In the genomic region with DNA sequence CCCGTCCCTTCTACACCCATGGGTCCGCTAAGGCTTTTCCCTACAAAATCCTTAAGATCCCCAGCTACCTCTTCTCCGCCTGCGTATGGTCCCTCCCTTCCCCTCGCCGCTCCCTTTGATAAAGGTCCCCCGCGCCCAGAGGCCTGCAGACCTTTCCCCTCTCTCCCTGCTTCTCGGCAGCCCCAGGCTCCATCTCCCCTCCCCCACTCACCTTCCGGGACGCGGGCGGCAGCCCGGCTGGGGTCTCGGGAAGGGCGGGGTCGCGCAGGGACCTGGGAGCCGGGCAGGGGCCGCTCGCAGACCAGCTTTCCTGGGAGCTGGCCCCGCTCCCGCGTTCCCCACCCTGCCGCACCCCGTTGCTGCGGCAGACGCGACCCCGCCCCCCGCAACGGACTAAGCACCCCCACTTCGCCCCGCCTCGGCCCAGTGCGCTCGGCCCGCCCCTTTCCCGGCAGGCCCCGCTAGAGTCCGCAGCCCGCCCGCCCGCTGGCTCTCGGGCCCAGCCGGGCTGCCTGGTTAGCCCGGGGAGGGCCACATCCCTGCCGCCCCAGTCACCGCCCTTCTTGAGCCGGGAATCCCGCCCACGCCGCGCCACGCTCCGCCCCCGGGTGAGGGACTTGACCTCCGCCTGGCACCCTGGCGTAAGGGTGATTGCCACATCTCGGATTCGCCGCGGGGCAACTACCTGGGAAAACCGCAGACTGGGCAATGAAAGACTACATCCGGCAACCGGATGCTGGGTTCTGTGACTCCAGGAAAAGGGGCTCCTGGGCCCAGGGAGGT, we compare ENCODE assay signal across 8 cellular contexts. TPM values are rescaled to one million over a fixed set of nuclear protein-coding genes. Genes with fewer than 3 reads are reported as not detected.
DNase-seq lines count a peak whose midpoint lies in the region; ATAC-seq and TF ChIP-seq lines count a peak whose summit lies in the region.

A gene with protein sequence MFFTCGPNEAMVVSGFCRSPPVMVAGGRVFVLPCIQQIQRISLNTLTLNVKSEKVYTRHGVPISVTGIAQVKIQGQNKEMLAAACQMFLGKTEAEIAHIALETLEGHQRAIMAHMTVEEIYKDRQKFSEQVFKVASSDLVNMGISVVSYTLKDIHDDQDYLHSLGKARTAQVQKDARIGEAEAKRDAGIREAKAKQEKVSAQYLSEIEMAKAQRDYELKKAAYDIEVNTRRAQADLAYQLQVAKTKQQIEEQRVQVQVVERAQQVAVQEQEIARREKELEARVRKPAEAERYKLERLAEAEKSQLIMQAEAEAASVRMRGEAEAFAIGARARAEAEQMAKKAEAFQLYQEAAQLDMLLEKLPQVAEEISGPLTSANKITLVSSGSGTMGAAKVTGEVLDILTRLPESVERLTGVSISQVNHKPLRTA (minus strand): TSS at position 372 of the 783 bp plus-strand sequence. CDS start 498 bp downstream, outside the sequence.

- H3K9me3 ChIP-seq in naive thymus-derived CD4-positive, alpha-beta T cell (ENCODE audit: control insufficient read depth in 2 of 3, low read length in 3 of 3), result no peaks in the 10 kb centered on the region

- peaks cover 7 to 56% (median 8%) of the 10 kb centered on the region in 5 donors for H3K36me3 Mint-ChIP-seq in naive thymus-derived CD4-positive, alpha-beta T cell
- H3K36me3 Mint-ChIP-seq in stimulated activated memory B cell treated with anti-CD40 and anti-IgM and Interleukin-4, amounts not matched to agents 10 μg/mL and 1 μg/mL and 100 μg/mL, for 72 hours, result peaks cover 30% of the 10 kb centered on the region

- peak; percentile 60 for ATAC-seq in GM21576 (IDR thresholded peaks at IDR 0.05; ENCODE audit: unreplicated experiment)
- ATAC-seq in naive thymus-derived CD4-positive, alpha-beta T cell, result peak; percentile 84
- ATAC-seq in stimulated activated memory B cell treated with anti-CD40 and anti-IgM and Interleukin-4, amounts not matched to agents 10 μg/mL and 1 μg/mL and 100 μg/mL, for 72 hours, result peak; percentile 94

- H4K20me1 ChIP-seq in KMS-11 (ENCODE audit: insufficient read depth), result no peaks in the 10 kb centered on the region

- no peak for TF ChIP-seq CTCF in KMS-11 (conservative IDR thresholded peaks at IDR 0.05; ENCODE audit: low read depth, low read length)

- peak within 1 kb of the TSS; percentile 84 to 98 (median 93) for H3K27ac Mint-ChIP-seq in naive thymus-derived CD4-positive, alpha-beta T cell
- H3K27ac Mint-ChIP-seq in stimulated activated memory B cell treated with anti-CD40 and anti-IgM and Interleukin-4, amounts not matched to agents 10 μg/mL and 1 μg/mL and 100 μg/mL, for 72 hours, result peak within 1 kb of the TSS; percentile 83

- H3K4me1 Mint-ChIP-seq in naive thymus-derived CD4-positive, alpha-beta T cell, result peaks cover 48 to 74% (median 61%) of the 10 kb centered on the region in 7 donors
- H3K4me1 Mint-ChIP-seq in stimulated activated memory B cell treated with anti-CD40 and anti-IgM and Interleukin-4, amounts not matched to agents 10 μg/mL and 1 μg/mL and 100 μg/mL, for 72 hours, result peaks cover 38% of the 10 kb centered on the region

- peak within 1 kb of the TSS; percentile 98 for H3K4me2 ChIP-seq in KMS-11

- no peaks in the 10 kb centered on the region for H3K27me3 Mint-ChIP-seq in naive thymus-derived CD4-positive, alpha-beta T cell
- no peaks in the 10 kb centered on the region for H3K27me3 Mint-ChIP-seq in stimulated activated memory B cell treated with anti-CD40 and anti-IgM and Interleukin-4, amounts not matched to agents 10 μg/mL and 1 μg/mL and 100 μg/mL, for 72 hours

- H3K4me1 ChIP-seq in KMS-11 (ENCODE audit: low read depth, poor library complexity, severe bottlenecking), result peaks cover 33% of the 10 kb centered on the region
- peaks cover 28 to 35% of the 10 kb centered on the region in 2 donors for H3K4me1 ChIP-seq in naive thymus-derived CD4-positive, alpha-beta T cell (ENCODE audit: control insufficient read depth in 2 of 2, insufficient read depth in 2 of 2, low read length in 2 of 2)

- peak within 1 kb of the TSS; percentile 89 for H2AFZ ChIP-seq in KMS-11 (ENCODE audit: low read depth)

- peak within 1 kb of the TSS; percentile 40; the same call in 1 of the 2 replicates for H3K9ac ChIP-seq in KMS-11

- H3K27ac ChIP-seq in KMS-11, result no peak within 1 kb of the TSS
- peak within 1 kb of the TSS; percentile 83 for H3K27ac ChIP-seq in naive thymus-derived CD4-positive, alpha-beta T cell (ENCODE audit: low read depth, low read length)

- H3K79me2 ChIP-seq in KMS-11 (ENCODE audit: insufficient read depth, low read depth), result no peaks in the 10 kb centered on the region

- intact Hi-C loops in naive thymus-derived CD4-positive, alpha-beta T cell (cut with micrococcal nuclease), result loop anchor here (1.0 to 10.0 kb wide), 8 partner anchors 27 to 418 kb away; a partner anchor contains a TSS

- H3K4me3 Mint-ChIP-seq in naive thymus-derived CD4-positive, alpha-beta T cell, result peak within 1 kb of the TSS; percentile 84 to 100 (median 93)
- H3K4me3 Mint-ChIP-seq in stimulated activated memory B cell treated with anti-CD40 and anti-IgM and Interleukin-4, amounts not matched to agents 10 μg/mL and 1 μg/mL and 100 μg/mL, for 72 hours, result peak within 1 kb of the TSS; percentile 90

- CTCF ChIA-PET in naive thymus-derived CD4-positive, alpha-beta T cell (lab: Charles Lee), result interaction anchor here (0.6 to 1.2 kb wide), 5 partner anchors 12 to 197 kb away, joined by 3 to 4 read pairs (median 3); no protein-coding TSS in a partner anchor

- no peak within 1 kb of the TSS for H3K4me3 ChIP-seq in KMS-11 (IDR thresholded peaks at IDR 0.05; ENCODE audit: insufficient read depth, low read depth, low read length)
- H3K4me3 ChIP-seq in naive thymus-derived CD4-positive, alpha-beta T cell (ENCODE audit: low read length), result peak within 1 kb of the TSS; percentile 85

- peak; percentile 86 for DNase-seq in DMS114 treated with DMSO at 0.1 percent for 48 hours (lab: John Stamatoyannopoulos, UW; ENCODE audit: unreplicated experiment)
- peak; percentile 99 for DNase-seq in RPMI8226
- DNase-seq in activated T-helper 1 cell treated with anti-CD3 and anti-CD28 coated beads, Interleukin-2, amount 50 U/mL, for 16 hours (ENCODE audit: low read depth in 1 of 2, low spot score in 1 of 2), result peak; percentile 71 to 78
- peak; percentile 99 for DNase-seq in fibroblast of gingiva (ENCODE audit: low read depth)
- peak in 7 of 9 donors; percentile 47 to 98 (median 56) for DNase-seq in naive thymus-derived CD4-positive, alpha-beta T cell

- peaks cover 0 to 1% (median 0%) of the 10 kb centered on the region in 11 donors for H3K9me3 Mint-ChIP-seq in naive thymus-derived CD4-positive, alpha-beta T cell
- no peaks in the 10 kb centered on the region for H3K9me3 Mint-ChIP-seq in stimulated activated memory B cell treated with anti-CD40 and anti-IgM and Interleukin-4, amounts not matched to agents 10 μg/mL and 1 μg/mL and 100 μg/mL, for 72 hours

- no peaks in the 10 kb centered on the region for H3K27me3 ChIP-seq in KMS-11 (ENCODE audit: insufficient read depth, low read depth)
- no peaks in the 10 kb centered on the region for H3K27me3 ChIP-seq in naive thymus-derived CD4-positive, alpha-beta T cell (ENCODE audit: control insufficient read depth in 2 of 2, insufficient read depth in 2 of 2, low read length in 2 of 2)

- no peaks in the 10 kb centered on the region for H3K36me3 ChIP-seq in KMS-11 (ENCODE audit: insufficient read depth)
- H3K36me3 ChIP-seq in naive thymus-derived CD4-positive, alpha-beta T cell (ENCODE audit: control insufficient read depth in 2 of 3, insufficient read depth in 3 of 3, low read length in 3 of 3), result peaks cover 0 to 11% (median 7%) of the 10 kb centered on the region in 3 experiments

- POLR2A ChIA-PET in naive thymus-derived CD4-positive, alpha-beta T cell (lab: Charles Lee), result interaction anchor here (0.7 to 2.1 kb wide), 15 partner anchors 10 to 402 kb away, joined by 3 to 15 read pairs (median 4); no protein-coding TSS in a partner anchor

RNA-seq across cellular contexts. Expression of the gene that starts here (rescaled TPM):
- 100 to 1,000 TPM in 1 of 5 experiments, 10 to 100 TPM in 4; 59.4 to 204 (median 81.3) TPM for total RNA-seq in naive thymus-derived CD4-positive, alpha-beta T cell
- 100 to 1,000 TPM; 107 to 132 TPM for polyA plus RNA-seq in naive thymus-derived CD4-positive, alpha-beta T cell
